In the genomic region with DNA sequence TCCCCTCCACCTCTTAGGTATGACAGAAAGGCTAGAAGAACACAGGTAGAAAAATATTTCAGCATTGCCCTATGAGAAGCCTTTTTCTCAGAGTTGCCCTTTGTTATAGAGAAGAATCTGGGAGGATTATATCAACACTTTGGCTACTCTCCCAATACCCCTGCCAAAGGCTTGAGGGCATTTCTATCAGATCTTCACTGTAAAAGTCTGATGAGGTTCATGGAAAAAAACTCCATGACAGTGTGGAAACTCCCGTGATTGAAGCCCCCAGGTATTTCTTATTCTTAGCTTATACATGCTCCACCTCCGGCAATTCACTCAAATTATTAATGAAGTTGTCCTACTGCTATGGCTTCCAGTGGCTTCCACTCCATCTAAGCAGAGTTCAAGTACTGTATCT, we compare ENCODE assay signal across 23 cellular contexts.
"Had no signal": no experiment of that assay in that cellular context is flagged by ENCODE, and none has a peak within 500 bp of the region (broad histone marks: within the 10 kb centered on the region; RNA-seq: fewer than 3 reads in every experiment).

No MANE protein-coding gene starts in this region.

- DNase-seq: dermis blood vessel endothelial cell; dorsolateral prefrontal cortex; effector CD4-positive, alpha-beta T cell; effector memory CD4-positive, alpha-beta T cell; erythroblast; heart left ventricle; hypothalamus; immature natural killer cell; islet precursor cell; kidney; kidney glomerular epithelial cell; left lung; left ventricle myocardium superior; lower lobe of right lung; mesenchymal stem cell; midbrain; naive thymus-derived CD4-positive, alpha-beta T cell had no signal

- H3K4me3 ChIP-seq: coronary artery, dorsolateral prefrontal cortex, gastroesophageal sphincter, heart left ventricle, hepatocyte, left lung, lower lobe of right lung had no signal

- H3K27me3 Mint-ChIP-seq: naive thymus-derived CD4-positive, alpha-beta T cell had no signal

- H3K79me2 ChIP-seq: hepatocyte had no signal

- H3K4me2 ChIP-seq: hepatocyte had no signal

- H3K36me3 Mint-ChIP-seq: immature natural killer cell; naive thymus-derived CD4-positive, alpha-beta T cell had no signal

- H3K27me3 ChIP-seq: foreskin keratinocyte, gastroesophageal sphincter, heart left ventricle, hepatocyte, left lung had no signal

- H3K4me3 Mint-ChIP-seq: immature natural killer cell; naive thymus-derived CD4-positive, alpha-beta T cell had no signal

- H3K4me1 Mint-ChIP-seq: immature natural killer cell; naive thymus-derived CD4-positive, alpha-beta T cell had no signal

- H3K4me1 ChIP-seq: foreskin keratinocyte, gastroesophageal sphincter, heart left ventricle, left lung, lower lobe of right lung had no signal

- H3K36me3 ChIP-seq: gastroesophageal sphincter, heart left ventricle, left lung, lower lobe of right lung had no signal

- H3K27ac Mint-ChIP-seq: immature natural killer cell; naive thymus-derived CD4-positive, alpha-beta T cell had no signal

- ATAC-seq: esophagus mucosa; foreskin keratinocyte; gastroesophageal sphincter; heart left ventricle; left lung; left ventricle myocardium superior; lower lobe of right lung; naive thymus-derived CD4-positive, alpha-beta T cell had no signal

- H2AFZ ChIP-seq: hepatocyte had no signal

- H3K27ac ChIP-seq: coronary artery, dorsolateral prefrontal cortex, epithelial cell of prostate, foreskin keratinocyte, gastroesophageal sphincter, heart left ventricle, hepatocyte, left lung, lower lobe of right lung had no signal
